Comparison of ENCODE assay signal across 27 cellular contexts in the genomic region with DNA sequence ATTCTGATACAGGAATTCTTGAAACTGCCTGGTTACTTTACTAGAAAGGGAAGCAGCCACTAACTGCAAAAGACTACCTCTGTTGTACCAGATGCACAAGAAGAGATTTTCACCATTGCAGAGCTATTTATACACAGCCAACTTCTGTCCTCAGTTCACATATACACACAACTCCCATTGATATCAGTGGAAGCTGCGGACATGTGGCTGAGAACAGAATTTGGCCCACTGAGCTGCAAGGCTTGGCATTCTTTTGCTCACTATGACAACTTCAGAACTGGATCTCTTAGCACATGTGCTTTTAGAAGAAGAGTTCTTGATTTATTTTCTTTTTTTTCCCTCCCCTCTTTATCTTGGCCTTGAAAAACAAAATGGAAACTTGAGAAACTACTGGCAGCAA. TPM values are rescaled to one million over a fixed set of nuclear protein-coding genes. Genes with fewer than 3 reads are reported as not detected.
"Had no signal": no experiment of that assay in that cellular context is flagged by ENCODE, and none has a peak within 500 bp of the region (broad histone marks: within the 10 kb centered on the region; RNA-seq: fewer than 3 reads in every experiment).

No MANE protein-coding gene starts in this region.

- H3K4me3 ChIP-seq: colonic mucosa, dorsolateral prefrontal cortex, esophagus squamous epithelium, heart right ventricle, pancreas, SJCRH30, testis had no signal

- H3K36me3 Mint-ChIP-seq: activated naive CD4-positive, alpha-beta T cell treated with anti-CD3 and anti-CD28 coated beads, Interleukin-2, amount 50 U/mL, for 24 hours; natural killer cell treated with Interleukin-12 subunit alpha and Interleukin-12 subunit beta and Interleukin-15 and Interleukin-18, amount 100 ng/mL, for 72 hours; stimulated activated memory B cell treated with anti-CD40 and anti-IgM and Interleukin-4, amounts not matched to agents 10 μg/mL and 1 μg/mL and 100 μg/mL, for 72 hours had no signal

- H3K4me3 Mint-ChIP-seq: activated naive CD4-positive, alpha-beta T cell treated with anti-CD3 and anti-CD28 coated beads, Interleukin-2, amount 50 U/mL, for 24 hours; effector memory CD8-positive, alpha-beta T cell; natural killer cell treated with Interleukin-12 subunit alpha and Interleukin-12 subunit beta and Interleukin-15 and Interleukin-18, amount 100 ng/mL, for 72 hours; stimulated activated memory B cell treated with anti-CD40 and anti-IgM and Interleukin-4, amounts not matched to agents 10 μg/mL and 1 μg/mL and 100 μg/mL, for 72 hours; type B pancreatic cell had no signal

- H3K9me3 Mint-ChIP-seq: activated naive CD4-positive, alpha-beta T cell treated with anti-CD3 and anti-CD28 coated beads, Interleukin-2, amount 50 U/mL, for 24 hours; effector memory CD8-positive, alpha-beta T cell; natural killer cell treated with Interleukin-12 subunit alpha and Interleukin-12 subunit beta and Interleukin-15 and Interleukin-18, amount 100 ng/mL, for 72 hours; stimulated activated memory B cell treated with anti-CD40 and anti-IgM and Interleukin-4, amounts not matched to agents 10 μg/mL and 1 μg/mL and 100 μg/mL, for 72 hours; type B pancreatic cell had no signal

- H3K4me1 Mint-ChIP-seq: activated naive CD4-positive, alpha-beta T cell treated with anti-CD3 and anti-CD28 coated beads, Interleukin-2, amount 50 U/mL, for 24 hours; stimulated activated memory B cell treated with anti-CD40 and anti-IgM and Interleukin-4, amounts not matched to agents 10 μg/mL and 1 μg/mL and 100 μg/mL, for 72 hours had no signal

- ATAC-seq: effector memory CD8-positive, alpha-beta T cell; left lobe of liver; natural killer cell treated with Interleukin-12 subunit alpha and Interleukin-12 subunit beta and Interleukin-15 and Interleukin-18, amount 100 ng/mL, for 72 hours; pancreas; sciatic nerve; stimulated activated memory B cell treated with anti-CD40 and anti-IgM and Interleukin-4, amounts not matched to agents 10 μg/mL and 1 μg/mL and 100 μg/mL, for 72 hours had no signal

- H3K27ac Mint-ChIP-seq: activated naive CD4-positive, alpha-beta T cell treated with anti-CD3 and anti-CD28 coated beads, Interleukin-2, amount 50 U/mL, for 24 hours; effector memory CD8-positive, alpha-beta T cell; natural killer cell treated with Interleukin-12 subunit alpha and Interleukin-12 subunit beta and Interleukin-15 and Interleukin-18, amount 100 ng/mL, for 72 hours; stimulated activated memory B cell treated with anti-CD40 and anti-IgM and Interleukin-4, amounts not matched to agents 10 μg/mL and 1 μg/mL and 100 μg/mL, for 72 hours; type B pancreatic cell had no signal

- H3K4me1 ChIP-seq: colonic mucosa, esophagus squamous epithelium, pancreas, testis had no signal

- H3K36me3 ChIP-seq: brain microvascular endothelial cell, colonic mucosa, esophagus squamous epithelium, heart right ventricle, pancreas, SJCRH30 had no signal

- H3K9me3 ChIP-seq: colonic mucosa, esophagus squamous epithelium, heart right ventricle, pancreas, SJCRH30, testis had no signal

- H3K27ac ChIP-seq: brain microvascular endothelial cell, colonic mucosa, dorsolateral prefrontal cortex, esophagus squamous epithelium, heart right ventricle, pancreas, SJCRH30, testis had no signal

- H3K27me3 ChIP-seq: brain microvascular endothelial cell, colonic mucosa, esophagus squamous epithelium, pancreas, SJCRH30, testis had no signal

- DNase-seq: activated CD4-positive, alpha-beta T cell treated with anti-CD3 and anti-CD28 coated beads for 1 hour; activated CD4-positive, alpha-beta T cell treated with anti-CD3 and anti-CD28 coated beads, Interleukin-2, amount 50 U/mL, for 1 hour; activated gamma-delta T cell treated with Interleukin-2 at 50 U/mL for 16 hours; activated T-cell treated with anti-CD3 and anti-CD28 coated beads, Interleukin-2, amount 50 U/mL, for 1 hour; aorta; brain microvascular endothelial cell; colonic mucosa; effector memory CD8-positive, alpha-beta T cell; esophagus squamous epithelium; foreskin melanocyte; mammary epithelial cell; midbrain; pancreas; small intestine; stimulated activated CD4-positive, alpha-beta T cell treated with anti-CD3 and anti-CD28 coated beads, Interleukin-2, amount 100 ng/mL, for 24 hours; T-helper 1 cell; testis had no signal

RNA-seq across cellular contexts. Expression of gene PTPRO, which starts 28.3 kb away (rescaled TPM):
- total RNA-seq: natural killer cell treated with Interleukin-12 subunit alpha and Interleukin-12 subunit beta and Interleukin-15 and Interleukin-18, amount 100 ng/mL, for 72 hours; pulmonary artery endothelial cell had no signal
